ENCODE assay signal across 32 cellular contexts in genomic region chr3:29370451-29371420, GRCh38.
A peak's percentile ranks its signal among the peaks of the same experiment; 100 is the strongest.
DNase-seq lines count a peak whose midpoint lies in the region; ATAC-seq, FAIRE-seq and TF ChIP-seq lines count a peak whose summit lies in the region.
"Had no signal": no experiment of that assay in that cellular context is flagged by ENCODE, and none has a peak within 500 bp of the region (broad histone marks: within the 10 kb centered on the region; RNA-seq: fewer than 3 reads in every experiment).

No MANE protein-coding gene starts in this region.

- H3K4me3 Mint-ChIP-seq in astrocyte (ENCODE audit: unreplicated experiment), result peak overlapping the region; percentile 42
- H3K4me3 Mint-ChIP-seq: activated B cell treated with CpG ODN at 0.5 μM for 24 hours; activated naive CD4-positive, alpha-beta T cell treated with anti-CD3 and anti-CD28 coated beads, Interleukin-2, amount 10 ng/mL, durations not matched to agents 7 days and 5 days; dendritic cell treated with granulocyte-macrophage colony-stimulating factor and Interleukin-4, amounts not matched to agents 40 ng/mL and 50 ng/mL, for 4 days; GM23338; HFFc6; immature natural killer cell; natural killer cell; stimulated activated memory B cell treated with anti-CD40 and anti-IgM and Interleukin-4, amounts not matched to agents 10 μg/mL and 1 μg/mL and 100 μg/mL, for 72 hours had no signal

- no peak overlapping the region for H2AFZ ChIP-seq in astrocyte (ENCODE audit: low read depth, low read length)
- no peak overlapping the region for H2AFZ ChIP-seq in MM.1S (ENCODE audit: low read length)
- H2AFZ ChIP-seq: GM23338 had no signal

- H3K9me3 Mint-ChIP-seq in astrocyte (ENCODE audit: unreplicated experiment), result no peaks in the 10 kb centered on the region
- H3K9me3 Mint-ChIP-seq: activated naive CD4-positive, alpha-beta T cell treated with anti-CD3 and anti-CD28 coated beads, Interleukin-2, amount 10 ng/mL, durations not matched to agents 7 days and 5 days; dendritic cell treated with granulocyte-macrophage colony-stimulating factor and Interleukin-4, amounts not matched to agents 40 ng/mL and 50 ng/mL, for 4 days; GM23338; HFFc6; stimulated activated memory B cell treated with anti-CD40 and anti-IgM and Interleukin-4, amounts not matched to agents 10 μg/mL and 1 μg/mL and 100 μg/mL, for 72 hours had no signal

- H3K9me3 ChIP-seq in astrocyte (ENCODE audit: insufficient read depth, low read depth, low read length), result no peaks in the 10 kb centered on the region
- no peaks in the 10 kb centered on the region for H3K9me3 ChIP-seq in left lung
- no peaks in the 10 kb centered on the region for H3K9me3 ChIP-seq in skeletal muscle tissue (ENCODE audit: control insufficient read depth in 3 of 3, low read length in 3 of 3)
- H3K9me3 ChIP-seq in MM.1S (replicated peaks; ENCODE audit: insufficient read depth, low read length), result no peaks in the 10 kb centered on the region
- H3K9me3 ChIP-seq: gastroesophageal sphincter, ovary, right atrium auricular region had no signal

- H3K27me3 ChIP-seq in astrocyte (ENCODE audit: insufficient read depth, low read length), result no peaks in the 10 kb centered on the region
- no peaks in the 10 kb centered on the region for H3K27me3 ChIP-seq in left lung
- no peaks in the 10 kb centered on the region for H3K27me3 ChIP-seq in skeletal muscle tissue (ENCODE audit: control insufficient read depth in 3 of 3, insufficient read depth in 3 of 3, low read length in 3 of 3)
- H3K27me3 ChIP-seq in MM.1S (replicated peaks; ENCODE audit: insufficient read depth, low read length), result no peaks in the 10 kb centered on the region
- H3K27me3 ChIP-seq: cardiac muscle cell, gastroesophageal sphincter, ovary, right atrium auricular region had no signal

- H3K4me2 ChIP-seq in astrocyte (ENCODE audit: low read length), result no peak overlapping the region
- no peak overlapping the region for H3K4me2 ChIP-seq in MM.1S (ENCODE audit: low read depth, low read length)
- H3K4me2 ChIP-seq: GM23338 had no signal

- TF ChIP-seq CTCF in astrocyte (IDR thresholded peaks at IDR 0.05; ENCODE audit: insufficient read depth, low read depth, low read length) (no peak), left lung (IDR thresholded peaks at IDR 0.05) (no peak), MM.1S (IDR thresholded peaks at IDR 0.05; ENCODE audit: low read length) (no peak)

- peak overlapping the region; percentile 67 for H3K27ac Mint-ChIP-seq in astrocyte (ENCODE audit: unreplicated experiment)
- H3K27ac Mint-ChIP-seq: activated B cell treated with CpG ODN at 0.5 μM for 24 hours; activated naive CD4-positive, alpha-beta T cell treated with anti-CD3 and anti-CD28 coated beads, Interleukin-2, amount 10 ng/mL, durations not matched to agents 7 days and 5 days; dendritic cell treated with granulocyte-macrophage colony-stimulating factor and Interleukin-4, amounts not matched to agents 40 ng/mL and 50 ng/mL, for 4 days; GM23338; HFFc6; immature natural killer cell; natural killer cell; stimulated activated memory B cell treated with anti-CD40 and anti-IgM and Interleukin-4, amounts not matched to agents 10 μg/mL and 1 μg/mL and 100 μg/mL, for 72 hours had no signal

- ATAC-seq in left lung, result peak; percentile 65
- ATAC-seq in GM21423 (IDR thresholded peaks at IDR 0.05; ENCODE audit: unreplicated experiment), result no peak
- ATAC-seq: gastroesophageal sphincter; GM23338; left lobe of liver; natural killer cell; stimulated activated memory B cell treated with anti-CD40 and anti-IgM and Interleukin-4, amounts not matched to agents 10 μg/mL and 1 μg/mL and 100 μg/mL, for 72 hours had no signal

- H3K4me3 ChIP-seq in astrocyte (ENCODE audit: insufficient read depth, low read depth, low read length), result no peak overlapping the region
- no peak overlapping the region for H3K4me3 ChIP-seq in left lung
- no peak overlapping the region for H3K4me3 ChIP-seq in skeletal muscle tissue (ENCODE audit: low read length in 3 of 3)
- no peak overlapping the region for H3K4me3 ChIP-seq in MM.1S (ENCODE audit: low read length)
- H3K4me3 ChIP-seq: cardiac muscle cell, gastroesophageal sphincter, GM23338, ovary, right atrium auricular region had no signal

- intact Hi-C loops in left lung (cut with DNase I), result no loop called here

- FAIRE-seq in astrocyte (lab: Jason Lieb, UNC), result no peak
- FAIRE-seq: GM12891 had no signal

- H3K4me1 Mint-ChIP-seq in astrocyte (ENCODE audit: low read depth, unreplicated experiment), result peaks cover 45% of the 10 kb centered on the region
- H3K4me1 Mint-ChIP-seq: activated B cell treated with CpG ODN at 0.5 μM for 24 hours; activated naive CD4-positive, alpha-beta T cell treated with anti-CD3 and anti-CD28 coated beads, Interleukin-2, amount 10 ng/mL, durations not matched to agents 7 days and 5 days; immature natural killer cell; natural killer cell; stimulated activated memory B cell treated with anti-CD40 and anti-IgM and Interleukin-4, amounts not matched to agents 10 μg/mL and 1 μg/mL and 100 μg/mL, for 72 hours had no signal

- no peaks in the 10 kb centered on the region for H3K4me1 ChIP-seq in astrocyte (ENCODE audit: insufficient read depth, low read length)
- H3K4me1 ChIP-seq in left lung, result peaks cover 0 to 4% of the 10 kb centered on the region in 2 donors
- H3K4me1 ChIP-seq in skeletal muscle tissue (ENCODE audit: control insufficient read depth in 3 of 3, insufficient read depth in 3 of 3, low read length in 3 of 3), result peaks cover 0 to 14% (median 4%) of the 10 kb centered on the region in 3 donors
- no peaks in the 10 kb centered on the region for H3K4me1 ChIP-seq in MM.1S (ENCODE audit: low read length)

- H4K20me1 ChIP-seq in astrocyte (ENCODE audit: insufficient read depth, low read length) (peaks cover 47% of the 10 kb centered on the region), MM.1S (ENCODE audit: insufficient read depth, low read length) (no peaks in the 10 kb centered on the region)

- no peaks in the 10 kb centered on the region for H3F3A ChIP-seq in MM.1S (ENCODE audit: insufficient read depth, low read length)

- peaks cover 4% of the 10 kb centered on the region for H3K36me3 Mint-ChIP-seq in astrocyte (ENCODE audit: low read depth, unreplicated experiment)
- H3K36me3 Mint-ChIP-seq: activated naive CD4-positive, alpha-beta T cell treated with anti-CD3 and anti-CD28 coated beads, Interleukin-2, amount 10 ng/mL, durations not matched to agents 7 days and 5 days; immature natural killer cell; natural killer cell; stimulated activated memory B cell treated with anti-CD40 and anti-IgM and Interleukin-4, amounts not matched to agents 10 μg/mL and 1 μg/mL and 100 μg/mL, for 72 hours had no signal

- H3K36me3 ChIP-seq in astrocyte (ENCODE audit: insufficient read depth, low read length), result no peaks in the 10 kb centered on the region
- H3K36me3 ChIP-seq in left lung, result no peaks in the 10 kb centered on the region
- no peaks in the 10 kb centered on the region for H3K36me3 ChIP-seq in skeletal muscle tissue (ENCODE audit: control insufficient read depth in 3 of 3, insufficient read depth in 3 of 3, low read length in 3 of 3)
- H3K36me3 ChIP-seq in MM.1S (replicated peaks; ENCODE audit: insufficient read depth, low read length), result no peaks in the 10 kb centered on the region
- H3K36me3 ChIP-seq: cardiac muscle cell, gastroesophageal sphincter, ovary, right atrium auricular region had no signal

- no peaks in the 10 kb centered on the region for H3K27me3 Mint-ChIP-seq in astrocyte (ENCODE audit: low read depth, unreplicated experiment)
- H3K27me3 Mint-ChIP-seq: activated B cell treated with CpG ODN at 0.5 μM for 24 hours; activated naive CD4-positive, alpha-beta T cell treated with anti-CD3 and anti-CD28 coated beads, Interleukin-2, amount 10 ng/mL, durations not matched to agents 7 days and 5 days; dendritic cell treated with granulocyte-macrophage colony-stimulating factor and Interleukin-4, amounts not matched to agents 40 ng/mL and 50 ng/mL, for 4 days; stimulated activated memory B cell treated with anti-CD40 and anti-IgM and Interleukin-4, amounts not matched to agents 10 μg/mL and 1 μg/mL and 100 μg/mL, for 72 hours had no signal

- DNase-seq in DMS79 treated with DMSO at 0.1 percent for 48 hours (lab: John Stamatoyannopoulos, UW) (peak; percentile 21), DMS79 (lab: John Stamatoyannopoulos, UW) (no peak), astrocyte (ENCODE audit: low read depth) (peak; percentile 34), left lung (no peak), substantia nigra (lab: John Stamatoyannopoulos, UW) (no peak), MM.1S (no peak)
- DNase-seq: activated B cell treated with CpG ODN at 0.5 μM for 24 hours; activated CD4-positive, alpha-beta T cell treated with anti-CD3 and anti-CD28 coated beads, Interleukin-2, amount 50 U/mL, for 4 hours; activated naive CD4-positive, alpha-beta T cell treated with anti-CD3 and anti-CD28 coated beads, Interleukin-2, amount 10 ng/mL, durations not matched to agents 7 days and 5 days; amygdala; HFFc6; hypothalamus; immature natural killer cell; midbrain; natural killer cell; NCI-H1048; NCI-H1694 treated with DMSO at 0.1 percent for 48 hours; NCI-H69; ovary; stimulated activated CD4-positive, alpha-beta T cell treated with anti-CD3 and anti-CD28 coated beads, Interleukin-4, amount 100 ng/mL, for 24 hours; T-helper 1 cell had no signal

- no peak overlapping the region for H3K9ac ChIP-seq in astrocyte (ENCODE audit: low read length)
- H3K9ac ChIP-seq in skeletal muscle tissue (ENCODE audit: low read depth in 1 of 3, low read length in 3 of 3), result no peak overlapping the region
- no peak overlapping the region for H3K9ac ChIP-seq in MM.1S (ENCODE audit: low read length)

- H3K9me2 ChIP-seq in MM.1S (replicated peaks; ENCODE audit: insufficient read depth, low read length), result no peaks in the 10 kb centered on the region

- no peak overlapping the region for H3K27ac ChIP-seq in astrocyte (ENCODE audit: low read depth, low read length)
- no peak overlapping the region for H3K27ac ChIP-seq in left lung
- peak overlapping the region; percentile 3 for H3K27ac ChIP-seq in skeletal muscle tissue (ENCODE audit: low read depth, low read length)
- no peak overlapping the region for H3K27ac ChIP-seq in substantia nigra (ENCODE audit: low read depth, low read length, poor library complexity, severe bottlenecking)
- H3K27ac ChIP-seq in MM.1S (ENCODE audit: low read length), result no peak overlapping the region
- H3K27ac ChIP-seq: 22Rv1, cardiac muscle cell, gastroesophageal sphincter, ovary, right atrium auricular region had no signal

- H3K79me2 ChIP-seq in astrocyte (ENCODE audit: insufficient read depth, low read length) (peaks cover 47% of the 10 kb centered on the region), MM.1S (ENCODE audit: low read length) (no peaks in the 10 kb centered on the region)

Comparison
In these comparisons a context has a peak if more than half of its experiments do, and no peak if none do; other contexts are left out.
1. DNase-seq: peak in DMS79 treated with DMSO at 0.1 percent for 48 hours (single experiment) and astrocyte (single experiment); none in DMS79 (single experiment), left lung (0 of 2), substantia nigra (0 of 49) and MM.1S (single experiment).